In the genomic region with DNA sequence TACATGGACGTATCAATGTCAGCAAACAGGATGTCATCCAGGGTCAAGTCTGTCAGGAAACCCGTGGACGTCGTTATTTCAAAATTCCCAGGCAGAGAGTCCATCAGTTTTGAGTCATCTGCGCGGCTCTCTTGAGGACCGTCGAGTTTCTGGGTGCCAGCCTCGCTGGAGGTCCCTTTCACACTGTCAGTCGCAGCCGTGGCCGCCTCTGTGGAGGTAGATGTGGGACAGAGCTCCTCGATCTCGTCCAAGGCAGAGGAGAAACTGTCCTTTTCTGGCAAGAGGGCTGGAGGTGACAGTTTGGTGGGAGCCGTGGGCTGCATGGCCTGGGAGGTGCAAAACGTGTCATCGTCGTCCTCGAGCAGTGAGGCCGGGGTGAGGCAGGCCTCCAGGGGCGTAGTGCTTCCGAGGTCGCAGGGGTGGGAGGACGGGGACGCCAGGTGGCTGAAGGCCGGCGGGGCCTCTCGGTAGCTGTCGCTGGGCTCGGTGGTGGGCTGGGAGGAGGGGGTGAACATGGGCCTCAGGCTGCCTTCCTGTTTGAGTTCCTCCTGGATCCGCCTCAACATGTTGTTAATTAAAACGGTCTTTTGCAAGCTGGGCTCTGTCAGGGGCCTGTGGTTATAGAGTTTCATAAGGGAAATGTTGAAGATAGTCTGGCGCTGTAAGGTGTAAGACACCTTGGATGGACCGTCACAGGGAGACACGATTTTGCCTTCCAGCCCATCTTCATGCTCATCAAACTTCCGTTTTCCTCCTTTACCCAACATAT, we compare ENCODE assay signal across 8 cellular contexts. TPM values are rescaled to one million over a fixed set of nuclear protein-coding genes. Genes with fewer than 3 reads are reported as not detected.
DNase-seq lines count a peak whose midpoint lies in the region; ATAC-seq lines count a peak whose summit lies in the region.

No MANE protein-coding gene starts in this region.

- 74 to 77% methylated on average over 36 of the region's 36 CpGs for WGBS in GM23248 (ENCODE audit: low coverage in 1 of 2, low lambda C conversion rate in 2 of 2, missing lambda C conversion rate in 2 of 2), 2 experiments

- H3K9me3 ChIP-seq in GM23248 (ENCODE audit: low read depth) = no peaks in the 10 kb centered on the region

- H3K27ac Mint-ChIP-seq in activated T-helper 1 cell treated with anti-CD3 and anti-CD28 coated beads, Interleukin-12 subunit alpha, Interleukin-12 subunit beta, Interleukin-2, Interleukin-4 antibody, amounts not matched to agents 30 ng/mL and 10 ng/mL and 1 ng/mL, durations not matched to agents 14 hours and 24 hours and 36 hours = peak overlapping the region; percentile 85
- peak overlapping the region; percentile 69 to 87 for H3K27ac Mint-ChIP-seq in stimulated activated naive CD8-positive, alpha-beta T cell treated with anti-CD3 and anti-CD28 coated beads, Interleukin-15, amount 100 ng/mL, for 72 hours

- H3K27me3 ChIP-seq in GM23248 (replicated peaks; ENCODE audit: insufficient read depth) = no peaks in the 10 kb centered on the region

- peaks cover 56% of the 10 kb centered on the region for H3K4me1 ChIP-seq in GM23248 (ENCODE audit: insufficient read depth)

- H3F3A ChIP-seq in GM23248 (ENCODE audit: insufficient read depth) = peaks cover 42% of the 10 kb centered on the region

- no peak overlapping the region for H3K9ac ChIP-seq in GM23248

- no peak overlapping the region for H3K4me3 ChIP-seq in GM23248

- peak; percentile 57 for ATAC-seq in HG03103 (IDR thresholded peaks at IDR 0.05; ENCODE audit: low read depth, unreplicated experiment)
- ATAC-seq in stimulated activated naive CD8-positive, alpha-beta T cell treated with anti-CD3 and anti-CD28 coated beads, Interleukin-15, amount 100 ng/mL, for 72 hours = peak; percentile 76

- peaks cover 28% of the 10 kb centered on the region for H3K36me3 Mint-ChIP-seq in activated T-helper 1 cell treated with anti-CD3 and anti-CD28 coated beads, Interleukin-12 subunit alpha, Interleukin-12 subunit beta, Interleukin-2, Interleukin-4 antibody, amounts not matched to agents 30 ng/mL and 10 ng/mL and 1 ng/mL, durations not matched to agents 14 hours and 24 hours and 36 hours (ENCODE audit: low read depth)

- H4K20me1 ChIP-seq in GM23248 (ENCODE audit: insufficient read depth) = peaks cover 49% of the 10 kb centered on the region

- peak overlapping the region; percentile 23 for H3K4me3 Mint-ChIP-seq in activated T-helper 1 cell treated with anti-CD3 and anti-CD28 coated beads, Interleukin-12 subunit alpha, Interleukin-12 subunit beta, Interleukin-2, Interleukin-4 antibody, amounts not matched to agents 30 ng/mL and 10 ng/mL and 1 ng/mL, durations not matched to agents 14 hours and 24 hours and 36 hours
- peak overlapping the region; percentile 53 to 57 for H3K4me3 Mint-ChIP-seq in stimulated activated naive CD8-positive, alpha-beta T cell treated with anti-CD3 and anti-CD28 coated beads, Interleukin-15, amount 100 ng/mL, for 72 hours

- H2AFZ ChIP-seq in GM23248 = no peak overlapping the region

- H3K4me1 Mint-ChIP-seq in activated T-helper 1 cell treated with anti-CD3 and anti-CD28 coated beads, Interleukin-12 subunit alpha, Interleukin-12 subunit beta, Interleukin-2, Interleukin-4 antibody, amounts not matched to agents 30 ng/mL and 10 ng/mL and 1 ng/mL, durations not matched to agents 14 hours and 24 hours and 36 hours (ENCODE audit: low read depth) = peaks cover 50% of the 10 kb centered on the region
- peaks cover 56% of the 10 kb centered on the region for H3K4me1 Mint-ChIP-seq in stimulated activated naive CD8-positive, alpha-beta T cell treated with anti-CD3 and anti-CD28 coated beads, Interleukin-15, amount 100 ng/mL, for 72 hours

- no peak overlapping the region for H3K4me2 ChIP-seq in GM23248 (ENCODE audit: unreplicated experiment)

- intact Hi-C loops in activated T-helper 1 cell treated with anti-CD3 and anti-CD28 coated beads, Interleukin-12 subunit alpha, Interleukin-12 subunit beta, Interleukin-2, Interleukin-4 antibody, amounts not matched to agents 30 ng/mL and 10 ng/mL and 1 ng/mL, durations not matched to agents 14 hours and 24 hours and 36 hours (cut with micrococcal nuclease) = no loop called here

- peak; percentile 4 for DNase-seq in stimulated activated CD4-positive, alpha-beta T cell treated with anti-CD3 and anti-CD28 coated beads, Interleukin-1b, Interleukin-23, amount 100 ng/mL, for 48 hours
- DNase-seq in stimulated activated CD4-positive, alpha-beta T cell treated with anti-CD3 and anti-CD28 coated beads, Interleukin-2, amount 100 ng/mL, for 48 hours = no peak
- DNase-seq in activated T-helper 1 cell treated with anti-CD3 and anti-CD28 coated beads, Interleukin-12 subunit alpha, Interleukin-12 subunit beta, Interleukin-2, Interleukin-4 antibody, amounts not matched to agents 30 ng/mL and 10 ng/mL and 1 ng/mL, durations not matched to agents 14 hours and 24 hours and 36 hours (ENCODE audit: low spot score) = no peak
- DNase-seq in stimulated activated naive CD8-positive, alpha-beta T cell treated with anti-CD3 and anti-CD28 coated beads, Interleukin-15, amount 100 ng/mL, for 72 hours = no peak
- no peak for DNase-seq in NCI-H526 treated with DMSO at 0.1 percent for 48 hours (lab: John Stamatoyannopoulos, UW)
- DNase-seq in GM23248 = no peak
- no peak for DNase-seq in nucleus accumbens (lab: John Stamatoyannopoulos, UW)

- H3K79me2 ChIP-seq in GM23248 (ENCODE audit: insufficient read depth) = peaks cover 100% of the 10 kb centered on the region

- H3K9me3 Mint-ChIP-seq in activated T-helper 1 cell treated with anti-CD3 and anti-CD28 coated beads, Interleukin-12 subunit alpha, Interleukin-12 subunit beta, Interleukin-2, Interleukin-4 antibody, amounts not matched to agents 30 ng/mL and 10 ng/mL and 1 ng/mL, durations not matched to agents 14 hours and 24 hours and 36 hours = no peaks in the 10 kb centered on the region
- no peaks in the 10 kb centered on the region for H3K9me3 Mint-ChIP-seq in stimulated activated naive CD8-positive, alpha-beta T cell treated with anti-CD3 and anti-CD28 coated beads, Interleukin-15, amount 100 ng/mL, for 72 hours

- H3K27ac ChIP-seq in GM23248 = no peak overlapping the region

- in situ Hi-C loops in GM23248 (cut with MboI) = no loop called here

- H3K9me2 ChIP-seq in GM23248 (ENCODE audit: insufficient read depth) = no peaks in the 10 kb centered on the region

- peaks cover 42% of the 10 kb centered on the region for H3K36me3 ChIP-seq in GM23248 (ENCODE audit: low read depth)

- no peaks in the 10 kb centered on the region for H3K27me3 Mint-ChIP-seq in activated T-helper 1 cell treated with anti-CD3 and anti-CD28 coated beads, Interleukin-12 subunit alpha, Interleukin-12 subunit beta, Interleukin-2, Interleukin-4 antibody, amounts not matched to agents 30 ng/mL and 10 ng/mL and 1 ng/mL, durations not matched to agents 14 hours and 24 hours and 36 hours (ENCODE audit: insufficient read depth)
- no peaks in the 10 kb centered on the region for H3K27me3 Mint-ChIP-seq in stimulated activated naive CD8-positive, alpha-beta T cell treated with anti-CD3 and anti-CD28 coated beads, Interleukin-15, amount 100 ng/mL, for 72 hours

RNA-seq across cellular contexts. Expression of gene SERTAD2, which starts 17.4 kb away (rescaled TPM):
- 27.3 and 28.5 TPM in 2 replicates for total RNA-seq in activated T-helper 1 cell treated with anti-CD3 and anti-CD28 coated beads, Interleukin-12 subunit alpha, Interleukin-12 subunit beta, Interleukin-2, Interleukin-4 antibody, amounts not matched to agents 30 ng/mL and 10 ng/mL and 1 ng/mL, durations not matched to agents 14 hours and 24 hours and 36 hours
- 18.5 and 21.0 TPM in 2 replicates for total RNA-seq in GM23248 (2014; rRNA removed; shearing (Covaris generic))
- polyA plus RNA-seq in GM23248 (2016; fragmentation: Nextera tagmentation; extraction: Ambion mirVana) = 26.8 and 30.0 TPM in 2 replicates
